31 cellular contexts compared by ENCODE assay signal in genomic region chr17:41660221-41660711, GRCh38. TPM values are rescaled to one million over a fixed set of nuclear protein-coding genes. Genes with fewer than 3 reads are reported as not detected.
DNase-seq lines count a peak whose midpoint lies in the region; ATAC-seq, FAIRE-seq and TF ChIP-seq lines count a peak whose summit lies in the region.
"Had no signal": no experiment of that assay in that cellular context is flagged by ENCODE, and none has a peak within 500 bp of the region (broad histone marks: within the 10 kb centered on the region; RNA-seq: fewer than 3 reads in every experiment).

No MANE protein-coding gene starts in this region.

- BruUV-seq in K562 (replicated peaks; lab: Mats Ljungman, UMichigan): no TSS peak

- H3K27ac ChIP-seq in K562 (ENCODE audit: extremely low read depth, low read depth, low read length): no peak overlapping the region
- no peak overlapping the region for H3K27ac ChIP-seq in mesenchymal stem cell (ENCODE audit: low read length, poor library complexity, severe bottlenecking)
- H3K27ac ChIP-seq: BLaER1 treated with 17β-estradiol and CSF1 and Interleukin-3, amounts not matched to agents 10 nM and 100 nM; brain microvascular endothelial cell; dorsolateral prefrontal cortex; Peyer's patch; sigmoid colon; SJCRH30 had no signal

- H4K91ac ChIP-seq in mesenchymal stem cell (ENCODE audit: low read length): no peak overlapping the region

- no peaks in the 10 kb centered on the region for H3K36me3 ChIP-seq in K562 (ENCODE audit: control insufficient read depth, insufficient read depth, low read length)
- no peaks in the 10 kb centered on the region for H3K36me3 ChIP-seq in mesenchymal stem cell (ENCODE audit: control insufficient read depth in 1 of 2, insufficient read depth in 2 of 2, low read depth in 1 of 2, low read length in 2 of 2)
- H3K36me3 ChIP-seq: BLaER1 treated with 17β-estradiol and CSF1 and Interleukin-3, amounts not matched to agents 10 nM and 100 nM; brain microvascular endothelial cell; Peyer's patch; sigmoid colon; SJCRH30 had no signal

- CTCF ChIA-PET in K562 (lab: Yijun Ruan, JAX; ENCODE audit: low intra/inter-chr PET ratio): interaction anchor here (7.3 to 7.4 kb wide), 2 partner anchors 11 to 111 kb away, joined by 87 to 135 read pairs; no protein-coding TSS in a partner anchor

- H3K9me3 ChIP-seq in K562 (replicated peaks; ENCODE audit: control insufficient read depth, insufficient read depth, low read depth, low read length) (no peaks in the 10 kb centered on the region), mesenchymal stem cell (ENCODE audit: control insufficient read depth, low read length) (no peaks in the 10 kb centered on the region)
- H3K9me3 ChIP-seq: BLaER1 treated with 17β-estradiol and CSF1 and Interleukin-3, amounts not matched to agents 10 nM and 100 nM; Caco-2; Peyer's patch; sigmoid colon; SJCRH30 had no signal

- TF ChIP-seq POLR2A in K562 (conservative IDR thresholded peaks at IDR 0.05) (no peak), GM12891 (IDR thresholded peaks at IDR 0.05; ENCODE audit: low read depth, low read length) (no peak)

- no peaks in the 10 kb centered on the region for H3K9me3 Mint-ChIP-seq in stimulated activated naive B cell treated with anti-CD40 and anti-IgM and Interleukin-4, amounts not matched to agents 10 μg/mL and 1 μg/mL and 100 μg/mL, for 72 hours
- H3K9me3 Mint-ChIP-seq: activated CD4-positive, alpha-beta T cell treated with anti-CD3 and anti-CD28 coated beads, Interleukin-2, amount 10 ng/mL, durations not matched to agents 7 days and 5 days; activated naive CD4-positive, alpha-beta T cell treated with anti-CD3 and anti-CD28 coated beads, Interleukin-2, amount 50 U/mL, for 72 hours; immature natural killer cell had no signal

- H3K79me1 ChIP-seq in mesenchymal stem cell (replicated peaks; ENCODE audit: low read length, poor library complexity, severe bottlenecking): no peaks in the 10 kb centered on the region

- intact Hi-C loops in K562 (cut with micrococcal nuclease): loop anchor here (5.0 to 10.0 kb wide), 2 partner anchors 175 to 1043 kb away; partner anchors contain the start of genes KRT35 and KRT36

- H3K4me1 Mint-ChIP-seq in stimulated activated naive B cell treated with anti-CD40 and anti-IgM and Interleukin-4, amounts not matched to agents 10 μg/mL and 1 μg/mL and 100 μg/mL, for 72 hours: peaks cover 9 to 19% of the 10 kb centered on the region in 2 donors

- H3K9me1 ChIP-seq in K562 (ENCODE audit: control insufficient read depth, insufficient read depth, low read length): peaks cover 2% of the 10 kb centered on the region

- H4K20me1 ChIP-seq in K562 (replicated peaks; ENCODE audit: control insufficient read depth, insufficient read depth, low read length): no peaks in the 10 kb centered on the region
- H4K20me1 ChIP-seq: BLaER1 treated with 17β-estradiol and CSF1 and Interleukin-3, amounts not matched to agents 10 nM and 100 nM had no signal

- peak overlapping the region; percentile 10 for H3K27ac Mint-ChIP-seq in stimulated activated naive B cell treated with anti-CD40 and anti-IgM and Interleukin-4, amounts not matched to agents 10 μg/mL and 1 μg/mL and 100 μg/mL, for 72 hours
- H3K27ac Mint-ChIP-seq: activated CD4-positive, alpha-beta T cell treated with anti-CD3 and anti-CD28 coated beads, Interleukin-2, amount 10 ng/mL, durations not matched to agents 7 days and 5 days; activated naive CD4-positive, alpha-beta T cell treated with anti-CD3 and anti-CD28 coated beads, Interleukin-2, amount 50 U/mL, for 72 hours; immature natural killer cell had no signal

- no peak overlapping the region for H3K23ac ChIP-seq in mesenchymal stem cell (ENCODE audit: low read length in 2 of 2)

- no peak overlapping the region for H3K4me2 ChIP-seq in K562 (ENCODE audit: insufficient read depth, low read length)
- no peak overlapping the region for H3K4me2 ChIP-seq in mesenchymal stem cell (ENCODE audit: low read length, poor library complexity, severe bottlenecking)
- H3K4me2 ChIP-seq: BLaER1 treated with 17β-estradiol and CSF1 and Interleukin-3, amounts not matched to agents 10 nM and 100 nM had no signal

- H3K4me3 ChIP-seq in K562: no peak overlapping the region
- no peak overlapping the region for H3K4me3 ChIP-seq in mesenchymal stem cell (ENCODE audit: insufficient read depth in 1 of 2, low read depth in 1 of 2, low read length in 2 of 2)
- H3K4me3 ChIP-seq: BLaER1 treated with 17β-estradiol and CSF1 and Interleukin-3, amounts not matched to agents 10 nM and 100 nM; dorsolateral prefrontal cortex; Peyer's patch; sigmoid colon; SJCRH30 had no signal

- FAIRE-seq in HTR-8/SVneo (lab: Jason Lieb, UNC): peak; percentile 31
- no peak for FAIRE-seq in K562 (lab: Jason Lieb, UNC)
- FAIRE-seq in GM12891 (lab: Jason Lieb, UNC): no peak

- H3K4ac ChIP-seq in mesenchymal stem cell (ENCODE audit: low read depth in 1 of 2, low read length in 2 of 2): no peak overlapping the region

- peak overlapping the region; percentile 52 for H2AK5ac ChIP-seq in mesenchymal stem cell (ENCODE audit: low read length, severe bottlenecking)

- peaks cover 2 to 3% of the 10 kb centered on the region in 2 experiments; a peak in 1 of 5 replicates for H3K27me3 ChIP-seq in K562 (ENCODE audit: control insufficient read depth in 2 of 2, insufficient read depth in 2 of 2, low read length in 2 of 2)
- peaks cover 0 to 20% of the 10 kb centered on the region in 2 experiments for H3K27me3 ChIP-seq in mesenchymal stem cell (ENCODE audit: control insufficient read depth in 1 of 2, insufficient read depth in 1 of 2, low read length in 2 of 2)
- H3K27me3 ChIP-seq: BLaER1 treated with 17β-estradiol and CSF1 and Interleukin-3, amounts not matched to agents 10 nM and 100 nM; brain microvascular endothelial cell; dorsolateral prefrontal cortex; Peyer's patch; sigmoid colon; SJCRH30 had no signal

- DNase-seq in HTR-8/SVneo (ENCODE audit: insufficient read length, low spot score): no peak
- no peak for DNase-seq in K562 (ENCODE audit: extremely low read depth in 1 of 4, low spot score in 3 of 4)
- no peak for DNase-seq in mesenchymal stem cell
- no peak for DNase-seq in stimulated activated naive B cell treated with anti-CD40 and anti-IgM and Interleukin-4, amounts not matched to agents 10 μg/mL and 1 μg/mL and 100 μg/mL, for 72 hours
- no peak for DNase-seq in GM12891 (ENCODE audit: insufficient read length, low spot score)
- no peak for DNase-seq in stimulated activated CD8-positive, alpha-beta memory T cell treated with anti-CD3 and anti-CD28 coated beads, Interleukin-4, amount 100 ng/mL, for 48 hours
- DNase-seq: activated CD4-positive, alpha-beta T cell treated with anti-CD3 and anti-CD28 coated beads, Interleukin-2, amount 10 ng/mL, durations not matched to agents 7 days and 5 days; activated effector memory CD4-positive, alpha-beta T cell treated with Interleukin-2 at 50 U/mL for 16 hours; amygdala; brain microvascular endothelial cell; Caco-2; dorsolateral prefrontal cortex; immature natural killer cell; KG1; NCI-H2081; NCI-H2227 treated with DMSO at 0.1 percent for 48 hours; nucleus accumbens; sigmoid colon; SJCRH30; stimulated activated CD4-positive, alpha-beta T cell treated with anti-CD3 and anti-CD28 coated beads, Interleukin-4, amount 100 ng/mL, for 24 hours; trophoblast cell had no signal

- H3K14ac ChIP-seq in mesenchymal stem cell (ENCODE audit: low read length in 2 of 2): no peak overlapping the region

- H3K9ac ChIP-seq in K562 (ENCODE audit: insufficient read depth in 1 of 2, low read depth in 2 of 2, low read length in 2 of 2): peak overlapping the region in 1 of 2 experiments; percentile 67; a peak in 2 of 4 replicates
- H3K9ac ChIP-seq in mesenchymal stem cell (ENCODE audit: low read length): no peak overlapping the region
- H3K9ac ChIP-seq: BLaER1 treated with 17β-estradiol and CSF1 and Interleukin-3, amounts not matched to agents 10 nM and 100 nM had no signal

- TF ChIP-seq EP300 in K562 (IDR thresholded peaks at IDR 0.05; ENCODE audit: low read length): no peak

- no peak overlapping the region for H2BK120ac ChIP-seq in mesenchymal stem cell (ENCODE audit: low read depth, low read length)

- H3K79me2 ChIP-seq in K562 (ENCODE audit: control insufficient read depth, insufficient read depth, low read length): no peaks in the 10 kb centered on the region

- 5% methylated on average over 8 of the region's 8 CpGs for WGBS in K562 (ENCODE audit: insufficient coverage, low coverage, missing lambda C conversion rate)
- 74% methylated on average over 4 of the region's 8 CpGs for WGBS in mesenchymal stem cell

- H2BK5ac ChIP-seq in mesenchymal stem cell (ENCODE audit: low read depth, low read length, poor library complexity, severe bottlenecking): no peak overlapping the region

- no peak overlapping the region for H3K4me3 Mint-ChIP-seq in stimulated activated naive B cell treated with anti-CD40 and anti-IgM and Interleukin-4, amounts not matched to agents 10 μg/mL and 1 μg/mL and 100 μg/mL, for 72 hours
- H3K4me3 Mint-ChIP-seq: activated CD4-positive, alpha-beta T cell treated with anti-CD3 and anti-CD28 coated beads, Interleukin-2, amount 10 ng/mL, durations not matched to agents 7 days and 5 days; immature natural killer cell had no signal

- TF ChIP-seq RAD21 in K562 (CRISPR knock-in tag; conservative IDR thresholded peaks at IDR 0.05 in 1 of 2, IDR thresholded peaks at IDR 0.05 in 1 of 2): no peak

- H3K4me1 ChIP-seq in K562 (replicated peaks in 1 of 2; ENCODE audit: control insufficient read depth in 2 of 2, insufficient read depth in 2 of 2, low read length in 2 of 2): peaks cover 5 to 45% of the 10 kb centered on the region in 2 experiments; a peak in 4 of 5 replicates
- peaks cover 19% of the 10 kb centered on the region for H3K4me1 ChIP-seq in mesenchymal stem cell (ENCODE audit: control insufficient read depth, insufficient read depth, low read depth, low read length)
- H3K4me1 ChIP-seq: SJCRH30 had no signal

- no peaks in the 10 kb centered on the region for H3K36me3 Mint-ChIP-seq in stimulated activated naive B cell treated with anti-CD40 and anti-IgM and Interleukin-4, amounts not matched to agents 10 μg/mL and 1 μg/mL and 100 μg/mL, for 72 hours
- H3K36me3 Mint-ChIP-seq: activated naive CD4-positive, alpha-beta T cell treated with anti-CD3 and anti-CD28 coated beads, Interleukin-2, amount 50 U/mL, for 72 hours; immature natural killer cell had no signal

- H2AFZ ChIP-seq in K562 (ENCODE audit: low read depth, low read length): no peak overlapping the region
- H2AFZ ChIP-seq in mesenchymal stem cell (ENCODE audit: low read depth, low read length): no peak overlapping the region

- H2BK12ac ChIP-seq in mesenchymal stem cell (ENCODE audit: low read length in 2 of 2): no peak overlapping the region

- no peak for ATAC-seq in K562
- no peak for ATAC-seq in stimulated activated naive B cell treated with anti-CD40 and anti-IgM and Interleukin-4, amounts not matched to agents 10 μg/mL and 1 μg/mL and 100 μg/mL, for 72 hours (replicated peaks)
- ATAC-seq in GM19023 (IDR thresholded peaks at IDR 0.05; ENCODE audit: unreplicated experiment): no peak
- ATAC-seq: activated naive CD4-positive, alpha-beta T cell treated with anti-CD3 and anti-CD28 coated beads, Interleukin-2, amount 50 U/mL, for 72 hours had no signal

- in situ Hi-C loops in K562 (cut with MboI): loop anchor here (5.0 to 25.0 kb wide), 4 partner anchors 113 to 1048 kb away; no protein-coding TSS in a partner anchor

- H3K27me3 Mint-ChIP-seq in stimulated activated naive B cell treated with anti-CD40 and anti-IgM and Interleukin-4, amounts not matched to agents 10 μg/mL and 1 μg/mL and 100 μg/mL, for 72 hours: peaks cover 5 to 12% of the 10 kb centered on the region in 2 donors

- H3K18ac ChIP-seq in mesenchymal stem cell (ENCODE audit: low read depth in 1 of 2, low read length in 2 of 2): no peak overlapping the region

- TF ChIP-seq CTCF in K562 (IDR thresholded peaks at IDR 0.05 in 2 of 3, conservative IDR thresholded peaks at IDR 0.05 in 1 of 3; ENCODE audit: insufficient read depth in 2 of 3, low read depth in 1 of 3, low read length in 3 of 3): no peak

- peak overlapping the region; percentile 27 for H2BK15ac ChIP-seq in mesenchymal stem cell (ENCODE audit: low read depth, poor library complexity, severe bottlenecking)

- POLR2A ChIA-PET in K562 (lab: Yijun Ruan, JAX): interaction anchor here (0.6 to 1.4 kb wide), 4 partner anchors 19 to 152 kb away, joined by 3 to 4 read pairs (median 3); no protein-coding TSS in a partner anchor

- no peak overlapping the region for H4K8ac ChIP-seq in mesenchymal stem cell (ENCODE audit: low read length)

RNA-seq across cellular contexts. Expression of gene EIF1, which starts 28.4 kb away (rescaled TPM):
- total RNA-seq in K562 (2011; cell fraction: chromatin; rRNA removed; ENCODE audit: low replicate concordance): 298 and 342 TPM in 2 replicates
- 197 and 220 TPM in 2 replicates for total RNA-seq in K562 (2011; cell fraction: nucleolus; rRNA removed)
- 315 and 402 TPM in 2 replicates for total RNA-seq in K562 (2011; cell fraction: nucleoplasm; rRNA removed)
- total RNA-seq in K562 (2014; rRNA removed) (81.3 and 85.7 TPM in 2 replicates), K562 (2014; rRNA removed; fragmentation: Illumina TruSeq; extraction: Trizol) (95.4 and 115 TPM in 2 replicates), K562 (2015; rRNA removed; fragmentation: Illumina TruSeq; extraction: Trizol) (67.0 and 77.8 TPM in 2 replicates), K562 (2021) (880 and 965 TPM in 2 replicates)
- polyA plus RNA-seq in K562 (2011; rRNA removed) (255 and 320 TPM in 2 replicates), K562 (2014; fragmentation: Illumina TruSeq; extraction: Trizol) (612 and 683 TPM in 2 replicates), K562 (2014; fragmentation: Nextera tagmentation; extraction: Ambion mirVana) (1,000 to 10,000 TPM; 1,018 to 1,204 TPM), K562 (2014; rRNA removed) (236 and 297 TPM in 2 replicates)
- polyA plus RNA-seq in K562 (2011; cell fraction: cytosol; rRNA removed): 104 and 119 TPM in 2 replicates
- 247 and 265 TPM in 2 replicates for polyA plus RNA-seq in K562 (2011; cell fraction: nucleus; rRNA removed)
- 675 and 2,132 TPM in 2 replicates for polyA plus RNA-seq in K562 (2012)
- polyA minus RNA-seq in K562 (2011; rRNA and poly(A)+ RNA removed): 97.5 and 123 TPM in 2 replicates
- polyA minus RNA-seq in K562 (2011; cell fraction: cytosol; rRNA and poly(A)+ RNA removed): 123 and 125 TPM in 2 replicates
- 139 and 151 TPM in 2 replicates for polyA minus RNA-seq in K562 (2011; cell fraction: nucleus; rRNA and poly(A)+ RNA removed)
- 1,039 TPM for polyA plus RNA-seq in mesenchymal stem cell (2013, experiment 1 of 2)
- 1,049 TPM for polyA plus RNA-seq in mesenchymal stem cell (2013, experiment 2 of 2)
- polyA plus RNA-seq in GM12891 (2012; ENCODE audit: low read depth, missing spikeins): 764 TPM

RNA-seq across cellular contexts. Expression of gene KRT17, which starts 35.9 kb away (rescaled TPM):
- total RNA-seq in K562 (2011; cell fraction: chromatin; rRNA removed; ENCODE audit: low replicate concordance): not detected in 2 replicates
- total RNA-seq in K562 (2011; cell fraction: nucleolus; rRNA removed): not detected in 2 replicates
- not detected in 2 replicates for total RNA-seq in K562 (2011; cell fraction: nucleoplasm; rRNA removed)
- total RNA-seq in K562 (2014; rRNA removed) (0.23 TPM in 1 of 2 replicates, not detected in the other), K562 (2014; rRNA removed; fragmentation: Illumina TruSeq; extraction: Trizol) (not detected in 2 replicates), K562 (2015; rRNA removed; fragmentation: Illumina TruSeq; extraction: Trizol) (not detected in 2 replicates), K562 (2021) (not detected in 2 replicates)
- polyA plus RNA-seq in K562 (2011; rRNA removed) (0.16 and 0.25 TPM in 2 replicates), K562 (2014; fragmentation: Illumina TruSeq; extraction: Trizol) (not detected in 2 replicates), K562 (2014; fragmentation: Nextera tagmentation; extraction: Ambion mirVana) (not detected), K562 (2014; rRNA removed) (not detected in 2 replicates)
- polyA plus RNA-seq in K562 (2011; cell fraction: cytosol; rRNA removed): not detected in 2 replicates
- polyA plus RNA-seq in K562 (2011; cell fraction: nucleus; rRNA removed): 0.18 TPM in 1 of 2 replicates, not detected in the other
- 0.44 TPM in 1 of 2 replicates, not detected in the other for polyA plus RNA-seq in K562 (2012)
- not detected in 2 replicates for polyA minus RNA-seq in K562 (2011; rRNA and poly(A)+ RNA removed)
- 10.2 and 35.5 TPM in 2 replicates for polyA minus RNA-seq in K562 (2011; cell fraction: cytosol; rRNA and poly(A)+ RNA removed)
- 3.6 and 8.2 TPM in 2 replicates for polyA minus RNA-seq in K562 (2011; cell fraction: nucleus; rRNA and poly(A)+ RNA removed)
- polyA plus RNA-seq in mesenchymal stem cell (2013, experiment 1 of 2): 0.10 TPM
- not detected for polyA plus RNA-seq in mesenchymal stem cell (2013, experiment 2 of 2)
- 2.0 TPM for polyA plus RNA-seq in GM12891 (2012; ENCODE audit: low read depth, missing spikeins)
- total RNA-seq: G401, mesenteric fat pad had no signal
- polyA plus RNA-seq: immature natural killer cell had no signal

RNA-seq across cellular contexts. Expression of gene KRT16, which starts 47.7 kb away (rescaled TPM):
- total RNA-seq in K562 (2011; cell fraction: chromatin; rRNA removed; ENCODE audit: low replicate concordance): not detected in 2 replicates
- not detected in 2 replicates for total RNA-seq in K562 (2011; cell fraction: nucleolus; rRNA removed)
- not detected in 2 replicates for total RNA-seq in K562 (2011; cell fraction: nucleoplasm; rRNA removed)
- total RNA-seq in K562 (2014; rRNA removed) (not detected in 2 replicates), K562 (2014; rRNA removed; fragmentation: Illumina TruSeq; extraction: Trizol) (not detected in 2 replicates), K562 (2015; rRNA removed; fragmentation: Illumina TruSeq; extraction: Trizol) (not detected in 2 replicates), K562 (2021) (not detected in 2 replicates)
- polyA plus RNA-seq in K562 (2011; rRNA removed) (0.04 TPM in 1 of 2 replicates, not detected in the other), K562 (2014; fragmentation: Illumina TruSeq; extraction: Trizol) (not detected in 2 replicates), K562 (2014; fragmentation: Nextera tagmentation; extraction: Ambion mirVana) (not detected), K562 (2014; rRNA removed) (not detected in 2 replicates)
- not detected in 2 replicates for polyA plus RNA-seq in K562 (2011; cell fraction: cytosol; rRNA removed)
- not detected in 2 replicates for polyA plus RNA-seq in K562 (2011; cell fraction: nucleus; rRNA removed)
- not detected in 2 replicates for polyA plus RNA-seq in K562 (2012)
- not detected in 2 replicates for polyA minus RNA-seq in K562 (2011; rRNA and poly(A)+ RNA removed)
- not detected in 2 replicates for polyA minus RNA-seq in K562 (2011; cell fraction: cytosol; rRNA and poly(A)+ RNA removed)
- not detected in 2 replicates for polyA minus RNA-seq in K562 (2011; cell fraction: nucleus; rRNA and poly(A)+ RNA removed)
- not detected for polyA plus RNA-seq in mesenchymal stem cell (2013, experiment 1 of 2)
- not detected for polyA plus RNA-seq in mesenchymal stem cell (2013, experiment 2 of 2)
- polyA plus RNA-seq in GM12891 (2012; ENCODE audit: low read depth, missing spikeins): not detected
- total RNA-seq: activated CD4-positive, alpha-beta T cell treated with anti-CD3 and anti-CD28 coated beads, Interleukin-2, amount 10 ng/mL, durations not matched to agents 7 days and 5 days; activated CD8-positive, alpha-beta memory T cell treated with anti-CD3 and anti-CD28 coated beads for 36 hours; activated naive CD4-positive, alpha-beta T cell treated with anti-CD3 and anti-CD28 coated beads, Interleukin-2, amount 50 U/mL, for 72 hours; Caco-2; fibroblast of lung; G401; Peyer's patch had no signal
- polyA plus RNA-seq: immature natural killer cell had no signal

RNA-seq across cellular contexts. Expression of gene GAST, which starts 51.9 kb away (rescaled TPM):
- not detected in 2 replicates for total RNA-seq in K562 (2011; cell fraction: chromatin; rRNA removed; ENCODE audit: low replicate concordance)
- not detected in 2 replicates for total RNA-seq in K562 (2011; cell fraction: nucleolus; rRNA removed)
- total RNA-seq in K562 (2011; cell fraction: nucleoplasm; rRNA removed): not detected in 2 replicates
- not detected in 2 replicates for total RNA-seq in K562 (2014; rRNA removed)
- not detected in 2 replicates for total RNA-seq in K562 (2014; rRNA removed; fragmentation: Illumina TruSeq; extraction: Trizol)
- not detected in 2 replicates for total RNA-seq in K562 (2015; rRNA removed; fragmentation: Illumina TruSeq; extraction: Trizol)
- not detected in 2 replicates for total RNA-seq in K562 (2021)
- not detected in 2 replicates for polyA plus RNA-seq in K562 (2011; rRNA removed)
- polyA plus RNA-seq in K562 (2011; cell fraction: cytosol; rRNA removed): not detected in 2 replicates
- not detected in 2 replicates for polyA plus RNA-seq in K562 (2011; cell fraction: nucleus; rRNA removed)
- polyA plus RNA-seq in K562 (2012): not detected in 2 replicates
- not detected in 2 replicates for polyA plus RNA-seq in K562 (2014; fragmentation: Illumina TruSeq; extraction: Trizol)
- not detected for polyA plus RNA-seq in K562 (2014; fragmentation: Nextera tagmentation; extraction: Ambion mirVana)
- polyA plus RNA-seq in K562 (2014; rRNA removed): not detected in 2 replicates
- not detected in 2 replicates for polyA minus RNA-seq in K562 (2011; rRNA and poly(A)+ RNA removed)
- polyA minus RNA-seq in K562 (2011; cell fraction: cytosol; rRNA and poly(A)+ RNA removed): not detected in 2 replicates
- not detected in 2 replicates for polyA minus RNA-seq in K562 (2011; cell fraction: nucleus; rRNA and poly(A)+ RNA removed)
- polyA plus RNA-seq in mesenchymal stem cell (2013, experiment 1 of 2): not detected
- not detected for polyA plus RNA-seq in mesenchymal stem cell (2013, experiment 2 of 2)
- not detected for polyA plus RNA-seq in GM12891 (2012; ENCODE audit: low read depth, missing spikeins)
- total RNA-seq: activated CD4-positive, alpha-beta T cell treated with anti-CD3 and anti-CD28 coated beads, Interleukin-2, amount 10 ng/mL, durations not matched to agents 7 days and 5 days; activated CD8-positive, alpha-beta memory T cell treated with anti-CD3 and anti-CD28 coated beads for 36 hours; activated naive CD4-positive, alpha-beta T cell treated with anti-CD3 and anti-CD28 coated beads, Interleukin-2, amount 50 U/mL, for 72 hours; chondrocyte; fibroblast of lung; G401; mesenteric fat pad; Peyer's patch; pulmonary artery endothelial cell; sigmoid colon; SJCRH30 had no signal
- polyA plus RNA-seq: fibroblast of lung, immature natural killer cell, sigmoid colon had no signal
